In the genomic region with DNA sequence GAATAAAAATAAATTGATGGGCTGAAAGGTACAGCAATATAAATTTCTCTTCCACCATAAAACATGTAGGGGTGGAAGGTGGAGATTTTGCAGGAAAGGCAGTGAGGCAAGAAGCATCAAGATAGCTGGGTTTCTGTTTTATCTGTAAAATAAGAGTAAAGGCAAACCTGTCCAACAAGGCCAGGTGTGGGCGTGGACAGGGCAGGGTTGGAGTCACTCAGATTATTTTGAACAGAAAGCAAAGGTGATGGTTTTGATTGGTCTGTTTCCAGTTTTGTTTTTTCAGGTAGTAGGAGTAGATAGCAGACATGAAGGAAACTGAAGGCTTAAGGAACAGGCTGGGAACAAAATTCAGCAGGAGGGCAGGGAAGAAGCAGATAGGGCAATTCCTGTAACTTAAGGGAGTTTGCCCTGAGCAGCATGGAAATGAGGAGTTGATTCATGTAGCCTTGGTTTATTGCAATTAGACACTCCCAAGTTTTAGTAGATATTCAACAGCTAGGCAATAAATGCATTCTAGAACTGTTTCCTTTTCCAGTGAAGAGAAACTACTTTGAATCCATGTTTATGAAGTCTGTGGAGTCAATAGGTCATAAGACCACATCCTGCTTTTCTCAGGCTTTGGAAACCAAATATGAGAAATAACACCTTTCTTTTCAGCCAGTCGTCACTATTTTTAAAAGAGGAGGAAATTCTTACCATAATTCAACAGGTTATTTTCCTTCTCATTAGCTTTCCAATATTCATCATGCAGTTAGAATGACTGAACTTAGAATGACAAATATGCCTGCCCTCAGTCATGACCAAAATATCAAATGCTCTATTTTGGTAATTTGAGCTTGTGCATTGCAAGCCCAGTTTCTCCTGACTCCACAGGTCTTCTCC, we compare ENCODE assay signal across 10 cellular contexts. TPM values are rescaled to one million over a fixed set of nuclear protein-coding genes. Genes with fewer than 3 reads are reported as not detected.
DNase-seq lines count a peak whose midpoint lies in the region; ATAC-seq lines count a peak whose summit lies in the region.
"Had no signal": no experiment of that assay in that cellular context is flagged by ENCODE, and none has a peak within 500 bp of the region (broad histone marks: within the 10 kb centered on the region; RNA-seq: fewer than 3 reads in every experiment).

No MANE protein-coding gene starts in this region.

- H3K36me3 Mint-ChIP-seq in activated T-cell treated with anti-CD3 and anti-CD28 coated beads, Interleukin-2, amount 50 U/mL, for 24 hours (ENCODE audit: low read depth) = no peaks in the 10 kb centered on the region
- peaks cover 3% of the 10 kb centered on the region for H3K36me3 Mint-ChIP-seq in activated naive CD8-positive, alpha-beta T cell

- ATAC-seq in stimulated activated naive CD8-positive, alpha-beta T cell treated with anti-CD3 and anti-CD28 coated beads, Interleukin-15, amount 100 ng/mL, for 72 hours = no peak

- H3K27ac Mint-ChIP-seq in activated T-cell treated with anti-CD3 and anti-CD28 coated beads, Interleukin-2, amount 50 U/mL, for 24 hours = peak overlapping the region; percentile 14
- peak overlapping the region; percentile 41 for H3K27ac Mint-ChIP-seq in activated naive CD8-positive, alpha-beta T cell
- H3K27ac Mint-ChIP-seq in stimulated activated naive CD8-positive, alpha-beta T cell treated with anti-CD3 and anti-CD28 coated beads, Interleukin-15, amount 100 ng/mL, for 72 hours = peak overlapping the region; percentile 36 to 64

- no peaks in the 10 kb centered on the region for H3K9me3 Mint-ChIP-seq in activated T-cell treated with anti-CD3 and anti-CD28 coated beads, Interleukin-2, amount 50 U/mL, for 24 hours
- H3K9me3 Mint-ChIP-seq in activated naive CD8-positive, alpha-beta T cell (ENCODE audit: low read depth) = no peaks in the 10 kb centered on the region
- H3K9me3 Mint-ChIP-seq in stimulated activated naive CD8-positive, alpha-beta T cell treated with anti-CD3 and anti-CD28 coated beads, Interleukin-15, amount 100 ng/mL, for 72 hours = peaks cover 5 to 6% of the 10 kb centered on the region in 2 donors

- H3K27me3 Mint-ChIP-seq in activated T-cell treated with anti-CD3 and anti-CD28 coated beads, Interleukin-2, amount 50 U/mL, for 24 hours = no peaks in the 10 kb centered on the region
- H3K27me3 Mint-ChIP-seq in activated naive CD8-positive, alpha-beta T cell = no peaks in the 10 kb centered on the region
- H3K27me3 Mint-ChIP-seq in stimulated activated naive CD8-positive, alpha-beta T cell treated with anti-CD3 and anti-CD28 coated beads, Interleukin-15, amount 100 ng/mL, for 72 hours = no peaks in the 10 kb centered on the region

- peaks cover 36% of the 10 kb centered on the region for H3K4me1 Mint-ChIP-seq in activated T-cell treated with anti-CD3 and anti-CD28 coated beads, Interleukin-2, amount 50 U/mL, for 24 hours (ENCODE audit: low read depth)
- peaks cover 68% of the 10 kb centered on the region for H3K4me1 Mint-ChIP-seq in activated naive CD8-positive, alpha-beta T cell (ENCODE audit: low read depth)
- H3K4me1 Mint-ChIP-seq in stimulated activated naive CD8-positive, alpha-beta T cell treated with anti-CD3 and anti-CD28 coated beads, Interleukin-15, amount 100 ng/mL, for 72 hours = peaks cover 73% of the 10 kb centered on the region

- no peak for DNase-seq in activated T-cell treated with anti-CD3 and anti-CD28 coated beads, Interleukin-2, amount 50 U/mL, for 24 hours
- no peak for DNase-seq in activated T-cell treated with anti-CD3 and anti-CD28 coated beads, Interleukin-2, amount 50 U/mL, for 1 hour
- DNase-seq in glomerular endothelial cell (ENCODE audit: extremely low read depth, low read depth, low spot score) (peak; percentile 86), anterior cingulate cortex (lab: John Stamatoyannopoulos, UW) (no peak), NCI-H526 (lab: John Stamatoyannopoulos, UW) (no peak), cardiac septum (ENCODE audit: low spot score) (no peak)
- no peak for DNase-seq in stimulated activated naive CD8-positive, alpha-beta T cell treated with anti-CD3 and anti-CD28 coated beads, Interleukin-15, amount 100 ng/mL, for 72 hours
- DNase-seq: NCI-H1694, upper lobe of left lung had no signal

- intact Hi-C loops in cardiac septum (cut with DNase I) = loop anchor here (2.0 to 5.0 kb wide), 2 partner anchors 40 to 78 kb away; partner anchors contain the start of gene CD55

- no peak overlapping the region for H3K4me3 Mint-ChIP-seq in activated T-cell treated with anti-CD3 and anti-CD28 coated beads, Interleukin-2, amount 50 U/mL, for 24 hours
- H3K4me3 Mint-ChIP-seq in activated naive CD8-positive, alpha-beta T cell = peak overlapping the region; percentile 38
- peak overlapping the region; percentile 27 to 46 for H3K4me3 Mint-ChIP-seq in stimulated activated naive CD8-positive, alpha-beta T cell treated with anti-CD3 and anti-CD28 coated beads, Interleukin-15, amount 100 ng/mL, for 72 hours

RNA-seq across cellular contexts. Expression of gene CD55, which starts 38.7 kb away (rescaled TPM):
- 121 and 147 TPM in 2 replicates for total RNA-seq in glomerular endothelial cell
- total RNA-seq in cardiac septum = 61.9 TPM
